In genomic region chr19:50817941-50818858, GRCh38 we compare ENCODE assay signal across 9 cellular contexts. TPM values are rescaled to one million over a fixed set of nuclear protein-coding genes. Genes with fewer than 3 reads are reported as not detected.
A peak's percentile ranks its signal among the peaks of the same experiment; 100 is the strongest.
DNase-seq lines count a peak whose midpoint lies in the region; ATAC-seq, FAIRE-seq and TF ChIP-seq lines count a peak whose summit lies in the region.
"Had no signal": no experiment of that assay in that cellular context is flagged by ENCODE, and none has a peak within 500 bp of the region (broad histone marks: within the 10 kb centered on the region; RNA-seq: fewer than 3 reads in every experiment).

No MANE protein-coding gene starts in this region.

- 7 to 9% methylated on average over 24 to 45 of the region's 52 CpGs for WGBS in thyroid gland, 2 donors

- H3K36me3 ChIP-seq in CD4-positive, alpha-beta memory T cell (ENCODE audit: insufficient read depth, low read length) = no peaks in the 10 kb centered on the region
- H3K36me3 ChIP-seq in left lung (no peaks in the 10 kb centered on the region), thyroid gland (no peaks in the 10 kb centered on the region)

- peak overlapping the region; percentile 52 to 82 (median 66) for H3K4me3 Mint-ChIP-seq in CD4-positive, alpha-beta memory T cell

- peaks cover 21% of the 10 kb centered on the region for H3K4me1 ChIP-seq in CD4-positive, alpha-beta memory T cell (ENCODE audit: insufficient read depth, low read length)
- H3K4me1 ChIP-seq in left lung (peaks cover 0 to 4% of the 10 kb centered on the region in 2 donors), thyroid gland (peaks cover 0 to 14% of the 10 kb centered on the region in 2 donors)

- H3K27me3 Mint-ChIP-seq in CD4-positive, alpha-beta memory T cell = peaks cover 36 to 62% of the 10 kb centered on the region in 2 donors

- POLR2A ChIA-PET in CD4-positive, alpha-beta memory T cell (lab: Charles Lee; ENCODE audit: partially characterized antibody) = no interaction called here

- peaks cover 0 to under 1% (median 0%) of the 10 kb centered on the region in 8 donors for H3K9me3 Mint-ChIP-seq in CD4-positive, alpha-beta memory T cell

- H3K27ac Mint-ChIP-seq in CD4-positive, alpha-beta memory T cell = peak overlapping the region in 1 of 7 donors; percentile 7

- TF ChIP-seq POLR2A in thyroid gland (IDR thresholded peaks at IDR 0.05) = no peak

- no peaks in the 10 kb centered on the region for H3K9me3 ChIP-seq in CD4-positive, alpha-beta memory T cell (ENCODE audit: control insufficient read depth in 1 of 2, low read length in 2 of 2)
- H3K9me3 ChIP-seq in left lung = peaks cover 0 to 3% of the 10 kb centered on the region in 2 donors
- no peaks in the 10 kb centered on the region for H3K9me3 ChIP-seq in thyroid gland

- no peak overlapping the region for H3K27ac ChIP-seq in CD4-positive, alpha-beta memory T cell (ENCODE audit: low read depth, low read length)
- H3K27ac ChIP-seq in left lung (no peak overlapping the region), thyroid gland (no peak overlapping the region)

- intact Hi-C loops in CD4-positive, alpha-beta memory T cell (cut with micrococcal nuclease) = no loop called here
- intact Hi-C loops in left lung (cut with DNase I) = no loop called here
- intact Hi-C loops in thyroid gland (cut with DNase I) = no loop called here

- peak overlapping the region; percentile 36 to 38 for H3K4me3 ChIP-seq in CD4-positive, alpha-beta memory T cell (ENCODE audit: low read length in 2 of 2)
- H3K4me3 ChIP-seq in left lung (peak overlapping the region; percentile 7 to 21), thyroid gland (replicated peaks in 1 of 3) (no peak overlapping the region)

- CTCF ChIA-PET in CD4-positive, alpha-beta memory T cell (lab: Charles Lee; ENCODE audit: partially characterized antibody) = interaction anchor here (0.5 kb wide), 1 partner anchor 36 kb away, joined by 4 read pairs; no protein-coding TSS in a partner anchor

- H3K27me3 ChIP-seq in CD4-positive, alpha-beta memory T cell (ENCODE audit: insufficient read depth, low read length) = peaks cover 13% of the 10 kb centered on the region
- H3K27me3 ChIP-seq in left lung (peaks cover 16 to 98% of the 10 kb centered on the region in 2 donors), thyroid gland (peaks cover 4% of the 10 kb centered on the region)

- peak; percentile 38 for ATAC-seq in GM18870 (IDR thresholded peaks at IDR 0.05; ENCODE audit: unreplicated experiment)
- ATAC-seq in HG03025 (IDR thresholded peaks at IDR 0.05; ENCODE audit: low FRiP score, unreplicated experiment) = peak; percentile 42
- peak; percentile 71 for ATAC-seq in left lung

- TF ChIP-seq CTCF in left lung (IDR thresholded peaks at IDR 0.05) = no peak
- no peak for TF ChIP-seq CTCF in thyroid gland (IDR thresholded peaks at IDR 0.05)
- TF ChIP-seq CTCF in D721Med (IDR thresholded peaks at IDR 0.05; ENCODE audit: insufficient read depth, missing control alignments) = no peak

- H3K4me1 Mint-ChIP-seq in CD4-positive, alpha-beta memory T cell = peaks cover 15 to 26% (median 21%) of the 10 kb centered on the region in 4 donors

- DNase-seq in CD4-positive, alpha-beta memory T cell = peak in 1 of 5 donors; percentile 40
- DNase-seq in NOMO-1 treated with DMSO at 0.1 percent for 48 hours (lab: John Stamatoyannopoulos, UW; ENCODE audit: unreplicated experiment) (peak; percentile 63), astrocyte of the hippocampus (ENCODE audit: low read depth, low spot score) (peak; percentile 24), left lung (peak in 1 of 2 donors; percentile 83), thyroid gland (peak; percentile 71 to 73), D721Med (ENCODE audit: insufficient read length, low spot score) (no peak)

- no peaks in the 10 kb centered on the region for H3K36me3 Mint-ChIP-seq in CD4-positive, alpha-beta memory T cell

- no peak for FAIRE-seq in D721Med (lab: Jason Lieb, UNC)

RNA-seq across cellular contexts. Expression of gene KLK1, which starts 5.4 kb away (rescaled TPM):
- not detected for total RNA-seq in CD4-positive, alpha-beta memory T cell
- not detected for polyA plus RNA-seq in CD4-positive, alpha-beta memory T cell
- under 1 TPM; 0.41 to 0.76 TPM for total RNA-seq in left lung
- total RNA-seq in thyroid gland = 1 to 10 TPM in 2 of 4 donors, under 1 TPM in 1, not detected in 1; 0.67 to 6.6 (median 6.1) TPM

RNA-seq across cellular contexts. Expression of gene KLK15, which starts 15.2 kb away (rescaled TPM):
- total RNA-seq in CD4-positive, alpha-beta memory T cell = not detected
- polyA plus RNA-seq in CD4-positive, alpha-beta memory T cell = not detected
- total RNA-seq in left lung (not detected), thyroid gland (1 to 10 TPM in 2 of 4 donors, under 1 TPM in 1, not detected in 1; 0.81 to 2.8 (median 1.8) TPM)
- total RNA-seq: T-helper 1 cell treated with Interleukin-12 subunit alpha and Interleukin-12 subunit beta and Interleukin-4 antibody, amounts not matched to agents 30 ng/mL and 1 ng/mL, for 36 hours had no signal

RNA-seq across cellular contexts. Expression of gene ACP4, which starts 28.0 kb away (rescaled TPM):
- total RNA-seq in CD4-positive, alpha-beta memory T cell = not detected
- polyA plus RNA-seq in CD4-positive, alpha-beta memory T cell = not detected
- total RNA-seq in left lung (not detected), thyroid gland (not detected)
- total RNA-seq: T-helper 1 cell treated with Interleukin-12 subunit alpha and Interleukin-12 subunit beta and Interleukin-4 antibody, amounts not matched to agents 30 ng/mL and 1 ng/mL, for 36 hours had no signal

RNA-seq across cellular contexts. Expression of gene KLK3, which starts 36.5 kb away (rescaled TPM):
- not detected for total RNA-seq in CD4-positive, alpha-beta memory T cell
- not detected for polyA plus RNA-seq in CD4-positive, alpha-beta memory T cell
- total RNA-seq in left lung (not detected), thyroid gland (1 to 10 TPM in 1 of 4 donors, under 1 TPM in 1, not detected in 2; 0.54 to 1.3 TPM)
- total RNA-seq: T-helper 1 cell treated with Interleukin-12 subunit alpha and Interleukin-12 subunit beta and Interleukin-4 antibody, amounts not matched to agents 30 ng/mL and 1 ng/mL, for 36 hours had no signal

RNA-seq across cellular contexts. Expression of gene GPR32, which starts 47.9 kb away (rescaled TPM):
- not detected for total RNA-seq in CD4-positive, alpha-beta memory T cell
- polyA plus RNA-seq in CD4-positive, alpha-beta memory T cell = not detected
- total RNA-seq in left lung (not detected), thyroid gland (not detected)
- total RNA-seq: T-helper 1 cell treated with Interleukin-12 subunit alpha and Interleukin-12 subunit beta and Interleukin-4 antibody, amounts not matched to agents 30 ng/mL and 1 ng/mL, for 36 hours had no signal

Comparison
In these comparisons a context has a peak if more than half of its experiments do, and no peak if none do; other contexts are left out.
1. H3K4me3 ChIP-seq: peak in CD4-positive, alpha-beta memory T cell (2 of 2) and left lung (2 of 2); none in thyroid gland (0 of 3).
2. Peak in every context shown above with its lines, with median percentiles within 50 percentile points of each other: ATAC-seq.